Comparison of ENCODE assay signal across 29 cellular contexts in the genomic region with DNA sequence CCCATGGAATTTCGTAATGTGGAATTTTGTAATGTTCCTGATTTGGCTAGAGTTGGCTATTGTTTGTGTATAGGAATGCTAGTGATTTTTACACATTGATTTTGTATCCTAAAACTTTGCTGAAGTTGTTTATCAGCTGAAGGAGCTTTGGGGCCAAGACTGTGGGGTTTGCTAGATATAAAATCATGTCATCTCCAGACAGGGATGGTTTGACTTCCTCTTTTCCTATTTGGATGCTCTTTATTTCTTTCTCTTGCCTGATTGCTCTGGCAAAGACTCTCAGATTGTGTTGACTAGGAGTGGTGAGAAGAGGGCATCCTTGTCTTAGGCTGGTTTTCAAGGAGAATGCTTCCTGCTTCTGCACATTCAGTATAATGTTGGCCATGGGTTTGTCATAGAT.
"Had no signal": no experiment of that assay in that cellular context is flagged by ENCODE, and none has a peak within 500 bp of the region (broad histone marks: within the 10 kb centered on the region; RNA-seq: fewer than 3 reads in every experiment).

No MANE protein-coding gene starts in this region.

- H3K4me1 ChIP-seq: Peyer's patch, SJSA1 had no signal

- H3K27me3 ChIP-seq: Peyer's patch, SJSA1 had no signal

- H3K4me2 ChIP-seq: SK-N-SH had no signal

- H3K9ac ChIP-seq: SK-N-SH had no signal

- H3K9me3 ChIP-seq: SJSA1, SK-N-SH had no signal

- H3K4me3 ChIP-seq: Peyer's patch, SJSA1 had no signal

- ATAC-seq: PC-3 had no signal

- H3K27ac ChIP-seq: Peyer's patch, SJSA1 had no signal

- H3K36me3 ChIP-seq: Peyer's patch had no signal

- DNase-seq: Kasumi-1, MM.1S, MV-4-11, NCI-H1092, NCI-H1105, NCI-H1417 treated with DMSO at 0.1 percent for 48 hours, NCI-H1436 treated with DMSO at 0.1 percent for 48 hours, NCI-H1694 treated with DMSO at 0.1 percent for 48 hours, NCI-H187 treated with DMSO at 0.1 percent for 48 hours, NCI-H2029, NCI-H2081, NCI-H2171 treated with DMSO at 0.1 percent for 48 hours, NCI-H2227 treated with DMSO at 0.1 percent for 48 hours, NCI-H345, NCI-H446, NCI-H510A treated with DMSO at 0.1 percent for 48 hours, NCI-H524 treated with DMSO at 0.1 percent for 48 hours, NCI-H526 treated with DMSO at 0.1 percent for 48 hours, NCI-H748 treated with DMSO at 0.1 percent for 48 hours, NCI-H82, PC-3, Peyer's patch, Right ventricle myocardium superior, RPMI8226, SHP77 treated with DMSO at 0.1 percent for 48 hours, SK-N-SH, SW 1271, T-helper 1 cell had no signal
